ENCODE assay signal across 12 cellular contexts in genomic region chr7:36661135-36661840, GRCh38.
DNase-seq lines count a peak whose midpoint lies in the region; ATAC-seq and TF ChIP-seq lines count a peak whose summit lies in the region.
"Had no signal": no experiment of that assay in that cellular context is flagged by ENCODE, and none has a peak within 500 bp of the region (broad histone marks: within the 10 kb centered on the region; RNA-seq: fewer than 3 reads in every experiment).

No MANE protein-coding gene starts in this region.

- no peak overlapping the region for H3K27ac ChIP-seq in gastroesophageal sphincter

- peaks cover 4% of the 10 kb centered on the region for H3K36me3 Mint-ChIP-seq in effector memory CD8-positive, alpha-beta T cell (ENCODE audit: insufficient read depth)
- H3K36me3 Mint-ChIP-seq in nephron (ENCODE audit: low read depth): no peaks in the 10 kb centered on the region

- no peaks in the 10 kb centered on the region for H3K9me3 ChIP-seq in gastroesophageal sphincter

- WGBS in gastroesophageal sphincter (ENCODE audit: low coverage in 1 of 2), 2 donors: 52 to 67% methylated on average over 3 to 7 of the region's 7 CpGs

- DNase-seq in ELR (ENCODE audit: low read depth): peak; percentile 67
- peak; percentile 92 for DNase-seq in LoVo (ENCODE audit: low spot score)
- DNase-seq in effector memory CD8-positive, alpha-beta T cell: no peak
- no peak for DNase-seq in NCI-H345 (lab: John Stamatoyannopoulos, UW)
- no peak for DNase-seq in NCI-H2196 (lab: John Stamatoyannopoulos, UW; ENCODE audit: unreplicated experiment)
- DNase-seq: activated effector memory CD4-positive, alpha-beta T cell treated with anti-CD3 and anti-CD28 coated beads, Interleukin-2, amount 50 U/mL, for 16 hours; NCI-H526 treated with DMSO at 0.1 percent for 48 hours; stimulated activated CD4-positive, alpha-beta T cell treated with anti-CD3 and anti-CD28 coated beads, Interleukin-12 subunit alpha, Interleukin-12 subunit beta, amount 100 ng/mL, for 4 hours had no signal

- peak overlapping the region; percentile 79 to 92 for H3K27ac Mint-ChIP-seq in effector memory CD8-positive, alpha-beta T cell
- H3K27ac Mint-ChIP-seq in nephron: peak overlapping the region in 2 of 3 experiments; percentile 12 to 24
- H3K27ac Mint-ChIP-seq: mesothelial cell of epicardium had no signal

- H3K36me3 ChIP-seq in gastroesophageal sphincter: no peaks in the 10 kb centered on the region

- H3K9me3 Mint-ChIP-seq in effector memory CD8-positive, alpha-beta T cell: no peaks in the 10 kb centered on the region
- H3K9me3 Mint-ChIP-seq in nephron: peaks cover 10% of the 10 kb centered on the region

- no peak for TF ChIP-seq POLR2A in gastroesophageal sphincter (IDR thresholded peaks at IDR 0.05)

- H3K4me3 Mint-ChIP-seq in effector memory CD8-positive, alpha-beta T cell: peak overlapping the region in 1 of 2 donors; percentile 32
- no peak overlapping the region for H3K4me3 Mint-ChIP-seq in nephron
- H3K4me3 Mint-ChIP-seq: mesothelial cell of epicardium had no signal

- no peak for TF ChIP-seq EP300 in gastroesophageal sphincter (IDR thresholded peaks at IDR 0.05)

- H3K4me1 Mint-ChIP-seq in effector memory CD8-positive, alpha-beta T cell (ENCODE audit: low read depth in 2 of 2): peaks cover 8 to 78% of the 10 kb centered on the region in 2 donors
- H3K4me1 Mint-ChIP-seq in nephron: peaks cover 14% of the 10 kb centered on the region

- H3K4me3 ChIP-seq in gastroesophageal sphincter: no peak overlapping the region

- no peak for ATAC-seq in effector memory CD8-positive, alpha-beta T cell (replicated peaks)
- ATAC-seq in GM18519 (IDR thresholded peaks at IDR 0.05; ENCODE audit: low FRiP score, unreplicated experiment) (no peak), gastroesophageal sphincter (no peak)

- H3K4me1 ChIP-seq in gastroesophageal sphincter: no peaks in the 10 kb centered on the region

- no peak for TF ChIP-seq CTCF in nephron (IDR thresholded peaks at IDR 0.05; ENCODE audit: unreplicated experiment in 3 of 3)
- no peak for TF ChIP-seq CTCF in gastroesophageal sphincter (IDR thresholded peaks at IDR 0.05)

- no peaks in the 10 kb centered on the region for H3K27me3 Mint-ChIP-seq in effector memory CD8-positive, alpha-beta T cell
- no peaks in the 10 kb centered on the region for H3K27me3 Mint-ChIP-seq in nephron (ENCODE audit: low read depth)

- no peaks in the 10 kb centered on the region for H3K27me3 ChIP-seq in gastroesophageal sphincter

Comparison
In these comparisons a context has a peak if more than half of its experiments do, and no peak if none do; other contexts are left out.
1. DNase-seq: peak in ELR (single experiment) and LoVo (single experiment); none in effector memory CD8-positive, alpha-beta T cell (0 of 3), NCI-H345 (single experiment) and NCI-H2196 (single experiment).